In the genomic region with DNA sequence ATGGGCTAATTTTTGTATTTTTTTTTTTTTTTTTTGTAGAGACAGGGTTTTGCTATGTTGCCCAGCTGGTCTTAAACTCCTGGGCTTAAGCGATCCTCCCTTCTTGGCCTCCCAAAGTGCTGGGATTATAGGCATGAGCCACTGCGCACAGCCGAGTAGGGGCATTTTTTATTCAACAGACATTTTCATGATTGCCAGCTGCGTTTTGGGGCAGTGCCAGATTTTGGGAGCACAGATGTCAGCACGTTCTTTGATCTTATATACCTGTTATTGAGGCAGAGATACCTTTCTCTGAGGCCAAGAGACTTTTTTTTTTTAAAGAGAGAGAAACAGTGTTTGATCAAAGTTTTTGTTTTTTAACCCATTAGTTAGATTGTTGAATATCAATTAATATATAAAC, we compare ENCODE assay signal across 19 cellular contexts.
"Had no signal": no experiment of that assay in that cellular context is flagged by ENCODE, and none has a peak within 500 bp of the region (broad histone marks: within the 10 kb centered on the region; RNA-seq: fewer than 3 reads in every experiment).

No MANE protein-coding gene starts in this region.

- DNase-seq: activated CD4-positive, alpha-beta memory T cell treated with anti-CD3 and anti-CD28 coated beads, Interleukin-2, amount 10 ng/mL, durations not matched to agents 7 days and 5 days; activated CD4-positive, alpha-beta T cell treated with anti-CD3 and anti-CD28 coated beads for 1 hour; activated CD4-positive, alpha-beta T cell treated with anti-CD3 and anti-CD28 coated beads for 4 hours; activated CD4-positive, alpha-beta T cell treated with anti-CD3 and anti-CD28 coated beads, Interleukin-2, amount 10 ng/mL, durations not matched to agents 7 days and 5 days; activated CD4-positive, alpha-beta T cell treated with anti-CD3 and anti-CD28 coated beads, Interleukin-2, amount 50 U/mL, for 4 hours; activated CD8-positive, alpha-beta memory T cell treated with anti-CD3 and anti-CD28 coated beads, Interleukin-2, amount 50 U/mL, for 48 hours; activated gamma-delta T cell; activated naive CD4-positive, alpha-beta T cell; activated naive CD4-positive, alpha-beta T cell treated with anti-CD3 and anti-CD28 coated beads, Interleukin-2, amount 10 ng/mL, durations not matched to agents 7 days and 5 days; activated naive CD8-positive, alpha-beta T cell treated with anti-CD3 and anti-CD28 coated beads, Interleukin-2, amount 10 ng/mL, durations not matched to agents 7 days and 5 days; activated T-cell treated with anti-CD3 and anti-CD28 coated beads for 4 hours; activated T-cell treated with anti-CD3 and anti-CD28 coated beads, Interleukin-2, amount 50 U/mL, for 24 hours; activated T-cell treated with anti-CD3 and anti-CD28 coated beads, Interleukin-2, amount 50 U/mL, for 72 hours; brain microvascular endothelial cell; dorsolateral prefrontal cortex; effector memory CD4-positive, alpha-beta T cell; endodermal cell; foreskin fibroblast; hippocampal formation had no signal
